ENCODE assay signal across 18 cellular contexts in genomic region chr9:100443781-100444768, GRCh38. TPM values are rescaled to one million over a fixed set of nuclear protein-coding genes. Genes with fewer than 3 reads are reported as not detected.
DNase-seq lines count a peak whose midpoint lies in the region; ATAC-seq, FAIRE-seq and TF ChIP-seq lines count a peak whose summit lies in the region.
"Had no signal": no experiment of that assay in that cellular context is flagged by ENCODE, and none has a peak within 500 bp of the region (broad histone marks: within the 10 kb centered on the region; RNA-seq: fewer than 3 reads in every experiment).

No MANE protein-coding gene starts in this region.

- peaks cover 10% of the 10 kb centered on the region for H3K4me1 Mint-ChIP-seq in dendritic cell treated with granulocyte-macrophage colony-stimulating factor and Interleukin-4, amounts not matched to agents 40 ng/mL and 50 ng/mL, for 4 days (ENCODE audit: low read depth)

- no peak overlapping the region for H3K4me3 ChIP-seq in Loucy (ENCODE audit: low read length, poor library complexity, severe bottlenecking)
- H3K4me3 ChIP-seq in mesenchymal stem cell (ENCODE audit: insufficient read depth in 1 of 2, low read depth in 1 of 2, low read length in 2 of 2): no peak overlapping the region
- H3K4me3 ChIP-seq: gastroesophageal sphincter had no signal

- H3F3A ChIP-seq in Loucy (ENCODE audit: low read depth): no peaks in the 10 kb centered on the region

- ATAC-seq in GM21825 (IDR thresholded peaks at IDR 0.05; ENCODE audit: unreplicated experiment): no peak
- ATAC-seq: activated T-cell treated with anti-CD3 and anti-CD28 coated beads, Interleukin-2, amount 50 U/mL, for 4 hours; gastroesophageal sphincter; right cardiac atrium had no signal

- WGBS in mesenchymal stem cell: 67% methylated on average over 4 of the region's 4 CpGs

- H3K4me2 ChIP-seq in Loucy (ENCODE audit: low read depth, low read length, poor library complexity, severe bottlenecking) (peak overlapping the region; percentile 10), mesenchymal stem cell (ENCODE audit: low read length, poor library complexity, severe bottlenecking) (no peak overlapping the region)

- H3K27me3 ChIP-seq in Loucy (ENCODE audit: insufficient read depth, low read length, poor library complexity, severe bottlenecking) (no peaks in the 10 kb centered on the region), mesenchymal stem cell (ENCODE audit: control insufficient read depth in 1 of 2, insufficient read depth in 1 of 2, low read length in 2 of 2) (no peaks in the 10 kb centered on the region)
- H3K27me3 ChIP-seq: gastroesophageal sphincter had no signal

- no peak overlapping the region for H3K18ac ChIP-seq in mesenchymal stem cell (ENCODE audit: low read depth in 1 of 2, low read length in 2 of 2)

- no peak overlapping the region for H3K4ac ChIP-seq in mesenchymal stem cell (ENCODE audit: low read depth in 1 of 2, low read length in 2 of 2)

- no peak overlapping the region for H4K8ac ChIP-seq in mesenchymal stem cell (ENCODE audit: low read length)

- H2AFZ ChIP-seq in Loucy (ENCODE audit: low read length): no peak overlapping the region
- H2AFZ ChIP-seq in mesenchymal stem cell (ENCODE audit: low read depth, low read length): no peak overlapping the region

- no peaks in the 10 kb centered on the region for H4K20me1 ChIP-seq in Loucy (ENCODE audit: insufficient read depth, low read length, poor library complexity, severe bottlenecking)

- H3K79me1 ChIP-seq in mesenchymal stem cell (replicated peaks; ENCODE audit: low read length, poor library complexity, severe bottlenecking): peaks cover 28% of the 10 kb centered on the region

- H3K27ac ChIP-seq in mesenchymal stem cell (ENCODE audit: low read length, poor library complexity, severe bottlenecking): no peak overlapping the region
- H3K27ac ChIP-seq: gastroesophageal sphincter had no signal

- H3K36me3 Mint-ChIP-seq in dendritic cell treated with granulocyte-macrophage colony-stimulating factor and Interleukin-4, amounts not matched to agents 40 ng/mL and 50 ng/mL, for 4 days (ENCODE audit: low read depth): peaks cover 9% of the 10 kb centered on the region

- H3K36me3 ChIP-seq in Loucy (ENCODE audit: insufficient read depth, low read length): peaks cover 28% of the 10 kb centered on the region; the same call in 1 of the 2 replicates
- H3K36me3 ChIP-seq in mesenchymal stem cell (ENCODE audit: control insufficient read depth in 1 of 2, insufficient read depth in 2 of 2, low read depth in 1 of 2, low read length in 2 of 2): peaks cover 19 to 72% of the 10 kb centered on the region in 2 experiments

- FAIRE-seq in GM12891 (lab: Jason Lieb, UNC): no peak

- no peak overlapping the region for H4K91ac ChIP-seq in mesenchymal stem cell (ENCODE audit: low read length)

- no peak overlapping the region for H2BK120ac ChIP-seq in mesenchymal stem cell (ENCODE audit: low read depth, low read length)

- no peak overlapping the region for H3K23ac ChIP-seq in mesenchymal stem cell (ENCODE audit: low read length in 2 of 2)

- no peaks in the 10 kb centered on the region for H3K27me3 Mint-ChIP-seq in dendritic cell treated with granulocyte-macrophage colony-stimulating factor and Interleukin-4, amounts not matched to agents 40 ng/mL and 50 ng/mL, for 4 days
- H3K27me3 Mint-ChIP-seq: activated naive CD8-positive, alpha-beta T cell treated with anti-CD3 and anti-CD28 coated beads, Interleukin-2, amount 10 ng/mL, durations not matched to agents 7 days and 5 days; memory B cell had no signal

- TF ChIP-seq POLR2A in GM12891 (IDR thresholded peaks at IDR 0.05; ENCODE audit: low read depth, low read length): no peak

- H2BK5ac ChIP-seq in mesenchymal stem cell (ENCODE audit: low read depth, low read length, poor library complexity, severe bottlenecking): no peak overlapping the region

- H3K9ac ChIP-seq in Loucy (ENCODE audit: low read depth, low read length, poor library complexity, severe bottlenecking): no peak overlapping the region
- no peak overlapping the region for H3K9ac ChIP-seq in mesenchymal stem cell (ENCODE audit: low read length)

- intact Hi-C loops in dendritic cell treated with granulocyte-macrophage colony-stimulating factor and Interleukin-4, amounts not matched to agents 40 ng/mL and 50 ng/mL, for 4 days (cut with micrococcal nuclease): no loop called here

- DNase-seq in EH (ENCODE audit: low read depth) (peak; percentile 54), mesenchymal stem cell (peak; percentile 69), GM12891 (ENCODE audit: insufficient read length, low spot score) (no peak)
- DNase-seq in activated CD4-positive, CD25-positive, alpha-beta regulatory T cell treated with anti-CD3 and anti-CD28 coated beads, Interleukin-2, amount 50 U/mL, for 72 hours: no peak
- no peak for DNase-seq in stimulated activated CD4-positive, alpha-beta T cell treated with anti-CD3 and anti-CD28 coated beads, Interleukin-1b, Interleukin-23, amount 100 ng/mL, for 48 hours
- DNase-seq: activated CD4-positive, alpha-beta T cell treated with anti-CD3 and anti-CD28 coated beads, Interleukin-2, amount 50 U/mL, for 4 hours; activated naive CD8-positive, alpha-beta T cell treated with anti-CD3 and anti-CD28 coated beads, Interleukin-2, amount 10 ng/mL, durations not matched to agents 7 days and 5 days; activated T-cell treated with anti-CD3 and anti-CD28 coated beads, Interleukin-2, amount 50 U/mL, for 4 hours; effector CD4-positive, alpha-beta T cell; NCI-H1105 treated with DMSO at 0.1 percent for 48 hours; NCI-H69; right cardiac atrium; stimulated activated CD4-positive, alpha-beta T cell treated with anti-CD3 and anti-CD28 coated beads, Interleukin-2, amount 100 ng/mL, for 24 hours had no signal

- peak overlapping the region; percentile 45 for H3K27ac Mint-ChIP-seq in dendritic cell treated with granulocyte-macrophage colony-stimulating factor and Interleukin-4, amounts not matched to agents 40 ng/mL and 50 ng/mL, for 4 days
- H3K27ac Mint-ChIP-seq: activated naive CD8-positive, alpha-beta T cell treated with anti-CD3 and anti-CD28 coated beads, Interleukin-2, amount 10 ng/mL, durations not matched to agents 7 days and 5 days; memory B cell had no signal

- H3K9me3 Mint-ChIP-seq in dendritic cell treated with granulocyte-macrophage colony-stimulating factor and Interleukin-4, amounts not matched to agents 40 ng/mL and 50 ng/mL, for 4 days: no peaks in the 10 kb centered on the region
- H3K9me3 Mint-ChIP-seq: activated naive CD8-positive, alpha-beta T cell treated with anti-CD3 and anti-CD28 coated beads, Interleukin-2, amount 10 ng/mL, durations not matched to agents 7 days and 5 days; activated T-cell treated with anti-CD3 and anti-CD28 coated beads, Interleukin-2, amount 50 U/mL, for 4 hours; memory B cell had no signal

- no peak for TF ChIP-seq CTCF in Loucy (conservative IDR thresholded peaks at IDR 0.05; ENCODE audit: low read length)

- no peak overlapping the region for H3K4me3 Mint-ChIP-seq in dendritic cell treated with granulocyte-macrophage colony-stimulating factor and Interleukin-4, amounts not matched to agents 40 ng/mL and 50 ng/mL, for 4 days
- H3K4me3 Mint-ChIP-seq: activated naive CD8-positive, alpha-beta T cell treated with anti-CD3 and anti-CD28 coated beads, Interleukin-2, amount 10 ng/mL, durations not matched to agents 7 days and 5 days; activated T-cell treated with anti-CD3 and anti-CD28 coated beads, Interleukin-2, amount 50 U/mL, for 4 hours; memory B cell had no signal

- no peak overlapping the region for H3K14ac ChIP-seq in mesenchymal stem cell (ENCODE audit: low read length in 2 of 2)

- no peaks in the 10 kb centered on the region for H3K9me3 ChIP-seq in Loucy (ENCODE audit: insufficient read depth, low read depth, low read length)
- H3K9me3 ChIP-seq in mesenchymal stem cell (ENCODE audit: control insufficient read depth, low read length): no peaks in the 10 kb centered on the region
- H3K9me3 ChIP-seq: gastroesophageal sphincter had no signal

- no peaks in the 10 kb centered on the region for H3K9me2 ChIP-seq in Loucy (replicated peaks; ENCODE audit: low read depth, low read length)

- no peak overlapping the region for H2BK12ac ChIP-seq in mesenchymal stem cell (ENCODE audit: low read length in 2 of 2)

- peaks cover 24% of the 10 kb centered on the region for H3K79me2 ChIP-seq in Loucy (ENCODE audit: insufficient read depth, low read length)

- no peak overlapping the region for H2BK15ac ChIP-seq in mesenchymal stem cell (ENCODE audit: low read depth, poor library complexity, severe bottlenecking)

- no peak overlapping the region for H2AK5ac ChIP-seq in mesenchymal stem cell (ENCODE audit: low read length, severe bottlenecking)

- H3K4me1 ChIP-seq in Loucy (ENCODE audit: insufficient read depth, low read length, poor library complexity, severe bottlenecking) (peaks cover 4% of the 10 kb centered on the region), mesenchymal stem cell (ENCODE audit: control insufficient read depth, insufficient read depth, low read depth, low read length) (peaks cover 8% of the 10 kb centered on the region)

TF ChIP-seq in GM12891, 5 proteins besides CTCF, POLR2A, EP300 and RAD21:
- no peak for TF ChIP-seq POLR2AphosphoS5 (IDR thresholded peaks at IDR 0.05; ENCODE audit: low read depth, low read length)
- no peak for TF ChIP-seq POU2F2 (IDR thresholded peaks at IDR 0.05; ENCODE audit: low read depth, low read length)
- no peak for TF ChIP-seq TAF1 (IDR thresholded peaks at IDR 0.05; ENCODE audit: low read depth, low read length)
- TF ChIP-seq SPI1 (IDR thresholded peaks at IDR 0.05; ENCODE audit: low read depth, low read length): no peak
- TF ChIP-seq PAX5 (IDR thresholded peaks at IDR 0.05; ENCODE audit: insufficient read depth, low read length, severe bottlenecking): no peak

RNA-seq across cellular contexts. Expression of gene MSANTD3, which starts 17.1 kb away (rescaled TPM):
- 84.0 TPM for polyA plus RNA-seq in mesenchymal stem cell (2013, experiment 1 of 2)
- polyA plus RNA-seq in mesenchymal stem cell (2013, experiment 2 of 2): 85.5 TPM
- polyA plus RNA-seq in GM12891 (2012; ENCODE audit: low read depth, missing spikeins): 9.0 TPM

RNA-seq across cellular contexts. Expression of gene TMEFF1, which starts 28.9 kb away (rescaled TPM):
- 0.21 TPM for polyA plus RNA-seq in mesenchymal stem cell (2013, experiment 1 of 2)
- 0.30 TPM for polyA plus RNA-seq in mesenchymal stem cell (2013, experiment 2 of 2)
- 0.04 TPM for polyA plus RNA-seq in GM12891 (2012; ENCODE audit: low read depth, missing spikeins)

Comparison
In these comparisons a context has a peak if more than half of its experiments do, and no peak if none do; other contexts are left out.
1. DNase-seq: peak in EH (single experiment) and mesenchymal stem cell (single experiment); none in activated CD4-positive, CD25-positive, alpha-beta regulatory T cell treated with anti-CD3 and anti-CD28 coated beads, Interleukin-2, amount 50 U/mL, for 72 hours (single experiment), GM12891 (single experiment) and stimulated activated CD4-positive, alpha-beta T cell treated with anti-CD3 and anti-CD28 coated beads, Interleukin-1b, Interleukin-23, amount 100 ng/mL, for 48 hours (single experiment).